In genomic region chr12:120234643-120235368, GRCh38 we compare ENCODE assay signal across 8 cellular contexts. TPM values are rescaled to one million over a fixed set of nuclear protein-coding genes. Genes with fewer than 3 reads are reported as not detected.
DNase-seq lines count a peak whose midpoint lies in the region; ATAC-seq and TF ChIP-seq lines count a peak whose summit lies in the region.

No MANE protein-coding gene starts in this region.

- intact Hi-C loops in uterus (cut with DNase I; ENCODE audit: low total_unique reads) = no loop called here

- H3K4me1 ChIP-seq in mucosa of stomach (ENCODE audit: control insufficient read depth, insufficient read depth, low read length) = peaks cover 73% of the 10 kb centered on the region
- H3K4me1 ChIP-seq in uterus = peaks cover 36 to 47% of the 10 kb centered on the region in 2 donors

- TF ChIP-seq CTCF in C4-2B (conservative IDR thresholded peaks at IDR 0.05) (peak; percentile 49), HFFc6 (IDR thresholded peaks at IDR 0.05) (peak; percentile 85), epithelial cell of proximal tubule (conservative IDR thresholded peaks at IDR 0.05; ENCODE audit: low read depth, low read length) (peak; percentile 60), uterus (IDR thresholded peaks at IDR 0.05) (peak; percentile 17 to 53 (median 34))

- peaks cover 4% of the 10 kb centered on the region; the same call in 1 of the 2 replicates for H3K27me3 Mint-ChIP-seq in HFFc6 (ENCODE audit: insufficient read depth)

- H3K36me3 ChIP-seq in mucosa of stomach (ENCODE audit: control insufficient read depth, insufficient read depth, low read length) = no peaks in the 10 kb centered on the region
- H3K36me3 ChIP-seq in uterus = no peaks in the 10 kb centered on the region

- H3K27ac ChIP-seq in C4-2B (peak overlapping the region; percentile 78), uterus (peak overlapping the region; percentile 93 to 97)

- H3K9me3 Mint-ChIP-seq in HFFc6 = no peaks in the 10 kb centered on the region

- TF ChIP-seq POLR2A in uterus (IDR thresholded peaks at IDR 0.05) = peak in 1 of 2 donors; percentile 27
- TF ChIP-seq POLR2A in GM18505 (IDR thresholded peaks at IDR 0.05; ENCODE audit: borderline replicate concordance, extremely low read depth, insufficient read depth, insufficient read length) = no peak

- peak overlapping the region; percentile 87 for H3K4me3 Mint-ChIP-seq in HFFc6

- H3K4me3 ChIP-seq in epithelial cell of proximal tubule (ENCODE audit: low read depth, low read length) (no peak overlapping the region), mucosa of stomach (ENCODE audit: low read length) (no peak overlapping the region), uterus (no peak overlapping the region)

- peak overlapping the region; percentile 11 for H3K9ac ChIP-seq in mucosa of stomach (ENCODE audit: low read length)

- peaks cover 90% of the 10 kb centered on the region for H3K4me1 Mint-ChIP-seq in HFFc6 (ENCODE audit: low read depth)

- H3K27ac Mint-ChIP-seq in HFFc6 = peak overlapping the region; percentile 97

- H3K36me3 Mint-ChIP-seq in HFFc6 (ENCODE audit: low read depth) = peaks cover 17% of the 10 kb centered on the region; the same call in 1 of the 2 replicates

- H3K9me3 ChIP-seq in mucosa of stomach (ENCODE audit: control insufficient read depth, low read length) (no peaks in the 10 kb centered on the region), uterus (no peaks in the 10 kb centered on the region)

- no peak for ATAC-seq in GM19395 (IDR thresholded peaks at IDR 0.05; ENCODE audit: unreplicated experiment)
- ATAC-seq in GM18505 (IDR thresholded peaks at IDR 0.05; ENCODE audit: unreplicated experiment) = no peak

- DNase-seq in HFFc6 = peak; percentile 99
- DNase-seq in SHP77 treated with DMSO at 0.1 percent for 48 hours (lab: John Stamatoyannopoulos, UW) = peak; percentile 72
- peak; percentile 88 for DNase-seq in epithelial cell of proximal tubule (ENCODE audit: low read depth)
- DNase-seq in uterus = peak; percentile 87 to 88

- no peaks in the 10 kb centered on the region for H3K27me3 ChIP-seq in mucosa of stomach (ENCODE audit: control insufficient read depth, insufficient read depth, low read length)
- H3K27me3 ChIP-seq in uterus = no peaks in the 10 kb centered on the region

RNA-seq across cellular contexts. Expression of gene PXN, which starts 30.7 kb away (rescaled TPM):
- total RNA-seq in HFFc6 (2021; fragmentation: NEBNext Ultra II Directional; extraction: Animal tissue kit (Norgen Biotek cat#: 25700)) = 100 to 1,000 TPM; 219 to 290 (median 253) TPM
- 84.5 and 100 TPM in 2 replicates for total RNA-seq in epithelial cell of proximal tubule
- 100 to 1,000 TPM in 1 of 4 donors, 10 to 100 TPM in 3; 29.6 to 211 (median 41.2) TPM for total RNA-seq in uterus

RNA-seq across cellular contexts. Expression of gene RPLP0, which starts 33.9 kb away (rescaled TPM):
- total RNA-seq in HFFc6 (2021; fragmentation: NEBNext Ultra II Directional; extraction: Animal tissue kit (Norgen Biotek cat#: 25700)) = 1,000 to 10,000 TPM; 2,131 to 2,494 (median 2,241) TPM
- total RNA-seq in epithelial cell of proximal tubule (3,816 and 4,725 TPM in 2 replicates), uterus (1,000 to 10,000 TPM; 1,775 to 3,691 (median 3,260) TPM)

RNA-seq across cellular contexts. Expression of gene GCN1, which starts 40.3 kb away (rescaled TPM):
- 100 to 1,000 TPM in 1 of 6 experiments, 10 to 100 TPM in 5; 76.5 to 102 (median 83.1) TPM for total RNA-seq in HFFc6 (2021; fragmentation: NEBNext Ultra II Directional; extraction: Animal tissue kit (Norgen Biotek cat#: 25700))
- total RNA-seq in epithelial cell of proximal tubule (73.9 and 79.2 TPM in 2 replicates), uterus (100 to 1,000 TPM in 1 of 4 donors, 10 to 100 TPM in 3; 50.5 to 106 (median 64.3) TPM)

RNA-seq across cellular contexts. Expression of gene RNU4-2, which starts 56.9 kb away (rescaled TPM):
- 1,000 to 10,000 TPM in 5 of 6 experiments, 100 to 1,000 TPM in 1; 743 to 2,047 (median 1,452) TPM for total RNA-seq in HFFc6 (2021; fragmentation: NEBNext Ultra II Directional; extraction: Animal tissue kit (Norgen Biotek cat#: 25700))
- total RNA-seq in epithelial cell of proximal tubule (under 0.01 TPM in 2 replicates), uterus (over 10,000 TPM in 1 of 4 donors, under 1 TPM in 3; under 0.01 to 24,687 (median under 0.01) TPM)

RNA-seq across cellular contexts. Expression of gene RNU4-1, which starts 58.2 kb away (rescaled TPM):
- total RNA-seq in HFFc6 (2021; fragmentation: NEBNext Ultra II Directional; extraction: Animal tissue kit (Norgen Biotek cat#: 25700)) = 1,000 to 10,000 TPM in 4 of 6 experiments, 100 to 1,000 TPM in 2; 766 to 1,512 (median 1,200) TPM
- under 0.01 TPM in 2 replicates for total RNA-seq in epithelial cell of proximal tubule
- total RNA-seq in uterus = 1,000 to 10,000 TPM in 1 of 4 donors, under 1 TPM in 3; under 0.01 to 2,308 (median under 0.01) TPM

Comparison
In these comparisons a context has a peak if more than half of its experiments do, and no peak if none do; other contexts are left out.
1. CTCF ChIP-seq: peak in every context shown above with its lines; median percentile 85 in HFFc6; 60 in epithelial cell of proximal tubule; 49 in C4-2B; 34 in uterus.